8 cellular contexts compared by ENCODE assay signal in genomic region chr18:37253424-37254255, GRCh38.
DNase-seq lines count a peak whose midpoint lies in the region; ATAC-seq, FAIRE-seq and TF ChIP-seq lines count a peak whose summit lies in the region.

No MANE protein-coding gene starts in this region.

- H3K4me1 ChIP-seq in KMS-11 (ENCODE audit: low read depth, poor library complexity, severe bottlenecking): no peaks in the 10 kb centered on the region
- no peaks in the 10 kb centered on the region for H3K4me1 ChIP-seq in pancreas
- H3K4me1 ChIP-seq in tibial nerve: peaks cover 0 to 14% (median 5%) of the 10 kb centered on the region in 4 donors

- no peak for FAIRE-seq in pancreas (lab: Jason Lieb, UNC)

- H2AFZ ChIP-seq in KMS-11 (ENCODE audit: low read depth): peak overlapping the region; percentile 50; the same call in 1 of the 2 replicates

- H3K27ac ChIP-seq in KMS-11 (no peak overlapping the region), pancreas (peak overlapping the region in 2 of 4 donors; percentile 26 to 48), tibial nerve (no peak overlapping the region)

- no peak for TF ChIP-seq EP300 in tibial nerve (IDR thresholded peaks at IDR 0.05)

- TF ChIP-seq POLR2A in tibial nerve (IDR thresholded peaks at IDR 0.05): no peak

- H3K79me2 ChIP-seq in KMS-11 (ENCODE audit: insufficient read depth, low read depth): no peaks in the 10 kb centered on the region

- H3K27me3 ChIP-seq in KMS-11 (ENCODE audit: insufficient read depth, low read depth) (no peaks in the 10 kb centered on the region), pancreas (no peaks in the 10 kb centered on the region), tibial nerve (peaks cover 0 to 66% of the 10 kb centered on the region in 2 donors)

- no peaks in the 10 kb centered on the region for H4K20me1 ChIP-seq in KMS-11 (ENCODE audit: insufficient read depth)

- TF ChIP-seq CTCF in KMS-11 (conservative IDR thresholded peaks at IDR 0.05; ENCODE audit: low read depth, low read length) (no peak), endothelial cell (IDR thresholded peaks at IDR 0.05; ENCODE audit: unreplicated experiment) (no peak), pancreas (IDR thresholded peaks at IDR 0.05) (no peak), tibial nerve (IDR thresholded peaks at IDR 0.05) (no peak)

- WGBS in pancreas, 2 donors: 9 to 12% methylated on average over 55 to 85 of the region's 86 CpGs
- 3% methylated on average over 37 of the region's 86 CpGs; no CpG with 5 or more reads in 1 of the 2 donors for WGBS in tibial nerve, 2 donors

- peak overlapping the region; percentile 34; the same call in 1 of the 2 replicates for H3K9ac ChIP-seq in KMS-11

- no peaks in the 10 kb centered on the region for H3K36me3 ChIP-seq in KMS-11 (ENCODE audit: insufficient read depth)
- H3K36me3 ChIP-seq in pancreas: no peaks in the 10 kb centered on the region
- H3K36me3 ChIP-seq in tibial nerve: no peaks in the 10 kb centered on the region

- intact Hi-C loops in pancreas (cut with DNase I): no loop called here

- H3K4me3 Mint-ChIP-seq in endothelial cell (ENCODE audit: unreplicated experiment): no peak overlapping the region

- no peaks in the 10 kb centered on the region for H3K9me3 ChIP-seq in pancreas
- H3K9me3 ChIP-seq in tibial nerve: no peaks in the 10 kb centered on the region

- ATAC-seq in pancreas (peak; percentile 83 to 88 (median 86)), GM19328 (IDR thresholded peaks at IDR 0.05; ENCODE audit: unreplicated experiment) (no peak), GM21528 (IDR thresholded peaks at IDR 0.05; ENCODE audit: low FRiP score, unreplicated experiment) (no peak)

- H3K4me2 ChIP-seq in KMS-11: peak overlapping the region; percentile 32; the same call in 1 of the 2 replicates

- H3K9me3 Mint-ChIP-seq in endothelial cell (ENCODE audit: unreplicated experiment): no peaks in the 10 kb centered on the region

- peaks cover 7% of the 10 kb centered on the region for H3K36me3 Mint-ChIP-seq in endothelial cell (ENCODE audit: low read depth, unreplicated experiment)

- DNase-seq in Daoy (ENCODE audit: low read depth): peak; percentile 35
- peak; percentile 61 for DNase-seq in endothelial cell (ENCODE audit: low spot score)
- peak; percentile 53 to 86 (median 72) for DNase-seq in pancreas
- no peak for DNase-seq in NCI-H2081 (lab: John Stamatoyannopoulos, UW)
- no peak for DNase-seq in tibial nerve (ENCODE audit: low spot score in 2 of 2)

- H3K4me3 ChIP-seq in KMS-11 (IDR thresholded peaks at IDR 0.05; ENCODE audit: insufficient read depth, low read depth, low read length): no peak overlapping the region
- H3K4me3 ChIP-seq in pancreas: peak overlapping the region; percentile 31 to 56 (median 42)
- H3K4me3 ChIP-seq in tibial nerve: peak overlapping the region in 2 of 4 donors; percentile 21 to 50

- H3K27me3 Mint-ChIP-seq in endothelial cell (ENCODE audit: unreplicated experiment): peaks cover 22% of the 10 kb centered on the region

- H3K4me1 Mint-ChIP-seq in endothelial cell (ENCODE audit: unreplicated experiment): peaks cover 10% of the 10 kb centered on the region

- H3K27ac Mint-ChIP-seq in endothelial cell (ENCODE audit: unreplicated experiment): no peak overlapping the region

Comparison
In these comparisons a context has a peak if more than half of its experiments do, and no peak if none do; other contexts are left out.
1. DNase-seq: peak in Daoy (single experiment), endothelial cell (single experiment) and pancreas (6 of 6); none in NCI-H2081 (0 of 2) and tibial nerve (0 of 2).
2. ATAC-seq: peak in pancreas (4 of 4); none in GM19328 (single experiment) and GM21528 (single experiment).